In the genomic region with DNA sequence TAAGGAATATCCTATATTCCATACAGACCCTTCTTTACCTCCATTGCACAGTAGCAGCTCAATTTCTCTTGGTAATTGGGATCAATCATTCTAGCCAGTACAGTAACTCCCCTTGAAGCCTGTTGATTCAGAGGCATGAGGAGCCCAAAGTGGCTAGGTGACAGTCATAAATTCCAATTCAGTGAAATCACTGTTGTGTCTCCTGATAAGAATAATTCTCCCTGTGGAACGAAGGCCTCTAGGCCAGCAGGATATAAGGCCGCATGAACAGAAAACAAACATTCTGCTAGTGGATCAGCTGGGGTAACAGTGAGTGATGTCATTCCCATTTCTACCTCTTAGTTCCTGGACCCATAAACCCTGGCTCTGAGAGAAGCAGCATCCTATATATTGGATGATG, we compare ENCODE assay signal across 21 cellular contexts.
DNase-seq lines count a peak whose midpoint lies in the region; ATAC-seq, FAIRE-seq and TF ChIP-seq lines count a peak whose summit lies in the region.
"Had no signal": no experiment of that assay in that cellular context is flagged by ENCODE, and none has a peak within 500 bp of the region (broad histone marks: within the 10 kb centered on the region; RNA-seq: fewer than 3 reads in every experiment).

No MANE protein-coding gene starts in this region.

- no peaks in the 10 kb centered on the region for H3K36me3 ChIP-seq in breast epithelium
- H3K36me3 ChIP-seq: BLaER1 treated with 17β-estradiol and CSF1 and Interleukin-3, amounts not matched to agents 10 nM and 100 nM had no signal

- no peaks in the 10 kb centered on the region for H3K27me3 ChIP-seq in breast epithelium
- H3K27me3 ChIP-seq: BLaER1 treated with 17β-estradiol and CSF1 and Interleukin-3, amounts not matched to agents 10 nM and 100 nM had no signal

- no peak overlapping the region for H3K4me3 ChIP-seq in breast epithelium
- H3K4me3 ChIP-seq: BLaER1 treated with 17β-estradiol and CSF1 and Interleukin-3, amounts not matched to agents 10 nM and 100 nM; PC-9 had no signal

- H3K9me3 ChIP-seq in breast epithelium: peaks cover 0 to 31% of the 10 kb centered on the region in 2 donors

- TF ChIP-seq CTCF in omental fat pad (IDR thresholded peaks at IDR 0.05): no peak
- no peak for TF ChIP-seq CTCF in breast epithelium (IDR thresholded peaks at IDR 0.05)

- FAIRE-seq in urothelium cell line (lab: Jason Lieb, UNC): no peak
- FAIRE-seq: H54 had no signal

- peak; percentile 32 for DNase-seq in ELR (ENCODE audit: low read depth)
- DNase-seq in T1000 (lab: John Stamatoyannopoulos, UW): peak; percentile 25
- peak; percentile 23 for DNase-seq in iris pigment epithelial cell (ENCODE audit: low read depth)
- DNase-seq in urothelium cell line (ENCODE audit: low spot score): peak; percentile 23
- DNase-seq in GF-D8 (lab: John Stamatoyannopoulos, UW): no peak
- no peak for DNase-seq in activated CD4-positive, CD25-positive, alpha-beta regulatory T cell (lab: John Stamatoyannopoulos, UW)
- no peak for DNase-seq in omental fat pad (ENCODE audit: low spot score)
- DNase-seq in breast epithelium (ENCODE audit: low spot score in 2 of 2): no peak
- DNase-seq: ACHN; Calu3; CD4-positive, alpha-beta memory T cell; DMS153; Karpas-422; NCI-H1694; NCI-H446 treated with DMSO at 0.1 percent for 48 hours; NCI-H526 treated with DMSO at 0.1 percent for 48 hours; PC-9; SIG-M5; SK-N-SH had no signal

- no peak for ATAC-seq in omental fat pad (ENCODE audit: low FRiP score)

- no peak overlapping the region for H3K27ac ChIP-seq in breast epithelium
- H3K27ac ChIP-seq: BLaER1 treated with 17β-estradiol and CSF1 and Interleukin-3, amounts not matched to agents 10 nM and 100 nM; PC-9 had no signal

- intact Hi-C loops in breast epithelium (cut with DNase I; ENCODE audit: low total_unique reads): no loop called here

- no peaks in the 10 kb centered on the region for H3K4me1 ChIP-seq in breast epithelium

- TF ChIP-seq POLR2A in breast epithelium (IDR thresholded peaks at IDR 0.05): no peak

Comparison
In these comparisons a context has a peak if more than half of its experiments do, and no peak if none do; other contexts are left out.
1. DNase-seq: peak in ELR (single experiment), T1000 (single experiment), iris pigment epithelial cell (single experiment) and urothelium cell line (single experiment); none in GF-D8 (single experiment), activated CD4-positive, CD25-positive, alpha-beta regulatory T cell (0 of 4), omental fat pad (single experiment) and breast epithelium (0 of 2).